9 cellular contexts compared by ENCODE assay signal in the genomic region with DNA sequence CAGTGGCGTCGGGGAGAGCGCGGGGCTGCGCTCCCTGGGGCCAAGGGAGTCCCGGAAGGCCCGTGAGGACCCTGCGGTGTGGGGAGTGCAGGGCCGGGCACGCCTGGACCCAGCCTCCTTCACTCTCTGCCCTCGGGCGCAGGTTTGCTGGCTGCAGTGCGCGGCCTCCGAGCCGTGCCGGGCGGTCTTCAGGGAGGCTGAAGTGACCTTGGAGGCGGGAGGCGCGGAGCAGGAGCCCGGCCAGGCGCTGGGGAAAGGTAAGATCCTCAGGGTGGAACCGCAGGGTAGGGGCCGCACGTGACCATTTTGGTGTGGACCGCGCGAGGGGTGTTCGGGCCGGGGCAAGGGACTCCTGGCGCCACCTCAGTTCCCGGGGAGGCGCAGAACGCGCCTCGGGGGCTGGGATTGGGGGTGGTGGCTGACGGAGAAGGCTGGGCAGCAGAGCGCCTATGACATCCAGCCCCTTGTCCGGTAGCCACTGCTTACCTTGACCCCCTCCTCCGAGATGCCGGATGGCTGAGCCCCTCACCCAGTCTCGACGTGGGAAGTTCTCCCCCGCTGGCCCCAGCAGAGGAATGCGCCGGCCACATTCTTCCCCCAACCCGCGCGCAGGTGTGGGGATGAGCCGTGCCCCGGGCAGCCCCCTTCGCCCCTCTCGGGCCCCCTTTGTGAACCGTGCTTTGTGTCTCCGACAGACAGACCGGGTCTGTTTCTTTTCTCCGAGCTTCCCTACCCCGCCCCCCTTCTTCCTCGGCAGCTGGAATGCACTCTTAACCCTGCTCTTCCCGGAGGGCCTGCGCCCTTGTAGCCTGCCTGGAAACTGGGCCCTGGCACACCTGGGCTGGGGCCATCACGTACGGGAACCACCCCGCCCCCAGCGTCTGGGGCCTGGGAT. TPM values are rescaled to one million over a fixed set of nuclear protein-coding genes. Genes with fewer than 3 reads are reported as not detected.
DNase-seq lines count a peak whose midpoint lies in the region; ATAC-seq and TF ChIP-seq lines count a peak whose summit lies in the region.
"Had no signal": no experiment of that assay in that cellular context is flagged by ENCODE, and none has a peak within 500 bp of the region (broad histone marks: within the 10 kb centered on the region; RNA-seq: fewer than 3 reads in every experiment).

No MANE protein-coding gene starts in this region.

- peaks cover 0 to 21% of the 10 kb centered on the region in 2 donors for H3K27me3 ChIP-seq in body of pancreas
- peaks cover 68% of the 10 kb centered on the region for H3K27me3 ChIP-seq in lower lobe of right lung (ENCODE audit: low read depth)

- H3K4me3 ChIP-seq in body of pancreas (peak overlapping the region; percentile 23 to 25), lower lobe of right lung (peak overlapping the region; percentile 53)

- H3K9me3 ChIP-seq in body of pancreas (no peaks in the 10 kb centered on the region), lower lobe of right lung (no peaks in the 10 kb centered on the region)

- 2% methylated on average over 7 to 66 of the region's 66 CpGs for WGBS in body of pancreas, 2 donors

- peak; percentile 7 for DNase-seq in stimulated activated CD4-positive, alpha-beta T cell treated with anti-CD3 and anti-CD28 coated beads, Interleukin-15, amount 100 ng/mL, for 24 hours
- no peak for DNase-seq in stimulated activated CD4-positive, alpha-beta T cell treated with anti-CD3 and anti-CD28 coated beads, Interleukin-4, amount 100 ng/mL, for 1 hour
- DNase-seq in body of pancreas = peak in 3 of 4 donors; percentile 14 to 32 (median 26)
- DNase-seq in lower lobe of right lung = peak; percentile 48
- DNase-seq in NCI-H446 treated with DMSO at 0.1 percent for 48 hours (lab: John Stamatoyannopoulos, UW) = no peak
- DNase-seq: effector CD8-positive, alpha-beta T cell had no signal

- ATAC-seq in body of pancreas = peak; percentile 67
- peak; percentile 66 for ATAC-seq in lower lobe of right lung
- no peak for ATAC-seq in HG03571 (IDR thresholded peaks at IDR 0.05; ENCODE audit: unreplicated experiment)
- ATAC-seq in GM21367 (IDR thresholded peaks at IDR 0.05; ENCODE audit: unreplicated experiment) = no peak
- no peak for ATAC-seq in GM21390 (IDR thresholded peaks at IDR 0.05; ENCODE audit: unreplicated experiment)

- H3K27ac ChIP-seq in body of pancreas (no peak overlapping the region), lower lobe of right lung (no peak overlapping the region)

- TF ChIP-seq CTCF in body of pancreas (IDR thresholded peaks at IDR 0.05) = no peak
- TF ChIP-seq CTCF in lower lobe of right lung (IDR thresholded peaks at IDR 0.05) = no peak

- no peak for TF ChIP-seq POLR2A in body of pancreas (IDR thresholded peaks at IDR 0.05)

- no peaks in the 10 kb centered on the region for H3K36me3 ChIP-seq in body of pancreas (replicated peaks in 1 of 2; ENCODE audit: insufficient read depth in 1 of 2, low read depth in 2 of 2)
- no peaks in the 10 kb centered on the region for H3K36me3 ChIP-seq in lower lobe of right lung

- H3K4me1 ChIP-seq in body of pancreas (peaks cover 27% of the 10 kb centered on the region), lower lobe of right lung (peaks cover 28% of the 10 kb centered on the region)

- intact Hi-C loops in body of pancreas (cut with DNase I) = no loop called here
- intact Hi-C loops in lower lobe of right lung (cut with DNase I) = no loop called here

RNA-seq across cellular contexts. Expression of a gene that starts 0.6 kb away (rescaled TPM):
- total RNA-seq in body of pancreas = 1 to 10 TPM in 1 of 2 donors, under 1 TPM in 1; 0.66 to 4.7 TPM
- 3.4 TPM for total RNA-seq in lower lobe of right lung

Comparison
In these comparisons a context has a peak if more than half of its experiments do, and no peak if none do; other contexts are left out.
1. DNase-seq: peak in stimulated activated CD4-positive, alpha-beta T cell treated with anti-CD3 and anti-CD28 coated beads, Interleukin-15, amount 100 ng/mL, for 24 hours (single experiment), body of pancreas (3 of 4) and lower lobe of right lung (single experiment); none in stimulated activated CD4-positive, alpha-beta T cell treated with anti-CD3 and anti-CD28 coated beads, Interleukin-4, amount 100 ng/mL, for 1 hour (single experiment) and NCI-H446 treated with DMSO at 0.1 percent for 48 hours (single experiment).
2. ATAC-seq: peak in body of pancreas (single experiment) and lower lobe of right lung (2 of 2); none in HG03571 (single experiment), GM21367 (single experiment) and GM21390 (single experiment).